Comparison of ENCODE assay signal across 8 cellular contexts in the genomic region with DNA sequence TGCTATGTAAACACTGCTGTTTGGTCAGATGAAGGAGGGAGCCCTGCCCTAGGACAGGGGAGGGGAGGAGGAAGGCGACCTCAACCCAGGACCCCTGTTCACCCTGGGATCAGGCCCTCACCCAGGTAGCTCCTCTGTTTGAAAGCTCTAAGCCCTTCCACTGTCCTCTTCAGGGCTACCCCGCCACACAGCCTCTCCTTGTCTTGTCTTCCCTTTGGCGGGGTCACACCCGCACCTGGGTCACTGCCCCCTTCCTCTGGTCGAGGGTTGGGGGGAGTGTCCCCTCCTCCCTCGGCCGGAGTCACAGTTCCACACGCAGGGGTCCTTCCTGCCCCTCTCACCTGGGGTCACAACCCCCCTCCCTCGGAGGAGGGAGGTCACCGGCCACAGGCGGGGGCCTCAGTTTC. TPM values are rescaled to one million over a fixed set of nuclear protein-coding genes. Genes with fewer than 3 reads are reported as not detected.
A peak's percentile ranks its signal among the peaks of the same experiment; 100 is the strongest.
DNase-seq lines count a peak whose midpoint lies in the region; ATAC-seq and TF ChIP-seq lines count a peak whose summit lies in the region.

No MANE protein-coding gene starts in this region.

- H3K4me1 ChIP-seq in skeletal muscle satellite cell (ENCODE audit: control insufficient read depth, insufficient read depth, low read length), result peaks cover 8% of the 10 kb centered on the region

- TF ChIP-seq CTCF in glutamatergic neuron (IDR thresholded peaks at IDR 0.05; ENCODE audit: partially characterized antibody, unreplicated experiment), result no peak

- ATAC-seq in T-helper 17 cell (peak; percentile 3), GM21423 (IDR thresholded peaks at IDR 0.05; ENCODE audit: unreplicated experiment) (no peak)

- peak overlapping the region; percentile 93 for H3K27ac Mint-ChIP-seq in activated T-cell treated with anti-CD3 and anti-CD28 coated beads, Interleukin-2, amount 50 U/mL, for 24 hours
- H3K27ac Mint-ChIP-seq in T-helper 17 cell (peak overlapping the region; percentile 72), glutamatergic neuron (ENCODE audit: unreplicated experiment) (no peak overlapping the region)

- no peaks in the 10 kb centered on the region for H3K27me3 Mint-ChIP-seq in activated T-cell treated with anti-CD3 and anti-CD28 coated beads, Interleukin-2, amount 50 U/mL, for 24 hours
- H3K27me3 Mint-ChIP-seq in T-helper 17 cell, result no peaks in the 10 kb centered on the region
- peaks cover 1% of the 10 kb centered on the region for H3K27me3 Mint-ChIP-seq in glutamatergic neuron (ENCODE audit: unreplicated experiment)

- no peaks in the 10 kb centered on the region for H3K9me3 Mint-ChIP-seq in activated T-cell treated with anti-CD3 and anti-CD28 coated beads, Interleukin-2, amount 50 U/mL, for 24 hours
- H3K9me3 Mint-ChIP-seq in glutamatergic neuron (ENCODE audit: unreplicated experiment), result peaks cover 2% of the 10 kb centered on the region

- H3K36me3 ChIP-seq in skeletal muscle satellite cell (ENCODE audit: insufficient read depth, low read length), result peaks cover 6% of the 10 kb centered on the region

- H3K4me3 Mint-ChIP-seq in activated T-cell treated with anti-CD3 and anti-CD28 coated beads, Interleukin-2, amount 50 U/mL, for 24 hours, result peak overlapping the region; percentile 88
- H3K4me3 Mint-ChIP-seq in T-helper 17 cell (peak overlapping the region; percentile 84), glutamatergic neuron (ENCODE audit: unreplicated experiment) (peak overlapping the region; percentile 78)

- H3K36me3 Mint-ChIP-seq in activated T-cell treated with anti-CD3 and anti-CD28 coated beads, Interleukin-2, amount 50 U/mL, for 24 hours (ENCODE audit: low read depth), result peaks cover 35% of the 10 kb centered on the region
- H3K36me3 Mint-ChIP-seq in T-helper 17 cell (ENCODE audit: low read depth) (no peaks in the 10 kb centered on the region), glutamatergic neuron (ENCODE audit: unreplicated experiment) (no peaks in the 10 kb centered on the region)

- H3K9me3 ChIP-seq in T-helper 17 cell (ENCODE audit: control insufficient read depth, low read length, poor library complexity, severe bottlenecking), result no peaks in the 10 kb centered on the region
- H3K9me3 ChIP-seq in skeletal muscle satellite cell (replicated peaks; ENCODE audit: low read length), result no peaks in the 10 kb centered on the region

- no peak for DNase-seq in activated T-cell treated with anti-CD3 and anti-CD28 coated beads, Interleukin-2, amount 50 U/mL, for 24 hours
- DNase-seq in activated T-cell treated with anti-CD3 and anti-CD28 coated beads for 4 hours, result no peak
- no peak for DNase-seq in T-helper 17 cell
- no peak for DNase-seq in glutamatergic neuron
- DNase-seq in cerebellar nuclear complex (lab: John Stamatoyannopoulos, UW), result no peak
- no peak for DNase-seq in activated effector memory CD4-positive, alpha-beta T cell treated with Interleukin-2 at 50 U/mL for 16 hours

- H3K4me1 Mint-ChIP-seq in activated T-cell treated with anti-CD3 and anti-CD28 coated beads, Interleukin-2, amount 50 U/mL, for 24 hours (ENCODE audit: low read depth), result peaks cover 30% of the 10 kb centered on the region
- peaks cover 14% of the 10 kb centered on the region for H3K4me1 Mint-ChIP-seq in T-helper 17 cell
- H3K4me1 Mint-ChIP-seq in glutamatergic neuron (ENCODE audit: low read depth, unreplicated experiment), result no peaks in the 10 kb centered on the region

- H3K4me3 ChIP-seq in skeletal muscle satellite cell (ENCODE audit: low read length), result peak overlapping the region; percentile 99

- no peaks in the 10 kb centered on the region for H3K27me3 ChIP-seq in skeletal muscle satellite cell (ENCODE audit: control insufficient read depth, insufficient read depth, low read length)

- H3K4me2 ChIP-seq in skeletal muscle satellite cell (ENCODE audit: low read length), result peak overlapping the region; percentile 99

- H3K9ac ChIP-seq in skeletal muscle satellite cell (ENCODE audit: low read depth, low read length), result peak overlapping the region; percentile 99

RNA-seq across cellular contexts. Expression of gene PTPMT1, which starts 0.5 kb away (rescaled TPM):
- total RNA-seq in T-helper 17 cell (10 to 100 TPM; 19.2 to 23.8 TPM), glutamatergic neuron (ENCODE audit: unreplicated experiment) (27.5 TPM)
- total RNA-seq in skeletal muscle satellite cell (2012; rRNA removed), result 63.6 and 83.1 TPM in 2 replicates

RNA-seq across cellular contexts. Expression of gene CELF1, which starts 12.0 kb away (rescaled TPM):
- 100 to 1,000 TPM; 113 to 127 TPM for total RNA-seq in T-helper 17 cell
- 261 TPM for total RNA-seq in glutamatergic neuron (ENCODE audit: unreplicated experiment)
- 70.1 and 76.6 TPM in 2 replicates for total RNA-seq in skeletal muscle satellite cell (2012; rRNA removed)

RNA-seq across cellular contexts. Expression of gene KBTBD4, which starts 13.8 kb away (rescaled TPM):
- total RNA-seq in T-helper 17 cell (10 to 100 TPM; 20.0 to 23.7 TPM), glutamatergic neuron (ENCODE audit: unreplicated experiment) (11.1 TPM)
- 18.0 and 21.0 TPM in 2 replicates for total RNA-seq in skeletal muscle satellite cell (2012; rRNA removed)

RNA-seq across cellular contexts. Expression of gene NDUFS3, which starts 13.9 kb away (rescaled TPM):
- total RNA-seq in T-helper 17 cell, result 10 to 100 TPM; 90.6 to 92.4 TPM
- 122 TPM for total RNA-seq in glutamatergic neuron (ENCODE audit: unreplicated experiment)
- total RNA-seq in skeletal muscle satellite cell (2012; rRNA removed), result 68.2 and 77.8 TPM in 2 replicates

RNA-seq across cellular contexts. Expression of gene FAM180B, which starts 21.5 kb away (rescaled TPM):
- total RNA-seq in T-helper 17 cell (under 1 TPM; 0.23 to 0.47 TPM), glutamatergic neuron (ENCODE audit: unreplicated experiment) (not detected)
- under 0.01 and 0.44 TPM in 2 replicates for total RNA-seq in skeletal muscle satellite cell (2012; rRNA removed)
